ENCODE assay signal across 8 cellular contexts in the genomic region with DNA sequence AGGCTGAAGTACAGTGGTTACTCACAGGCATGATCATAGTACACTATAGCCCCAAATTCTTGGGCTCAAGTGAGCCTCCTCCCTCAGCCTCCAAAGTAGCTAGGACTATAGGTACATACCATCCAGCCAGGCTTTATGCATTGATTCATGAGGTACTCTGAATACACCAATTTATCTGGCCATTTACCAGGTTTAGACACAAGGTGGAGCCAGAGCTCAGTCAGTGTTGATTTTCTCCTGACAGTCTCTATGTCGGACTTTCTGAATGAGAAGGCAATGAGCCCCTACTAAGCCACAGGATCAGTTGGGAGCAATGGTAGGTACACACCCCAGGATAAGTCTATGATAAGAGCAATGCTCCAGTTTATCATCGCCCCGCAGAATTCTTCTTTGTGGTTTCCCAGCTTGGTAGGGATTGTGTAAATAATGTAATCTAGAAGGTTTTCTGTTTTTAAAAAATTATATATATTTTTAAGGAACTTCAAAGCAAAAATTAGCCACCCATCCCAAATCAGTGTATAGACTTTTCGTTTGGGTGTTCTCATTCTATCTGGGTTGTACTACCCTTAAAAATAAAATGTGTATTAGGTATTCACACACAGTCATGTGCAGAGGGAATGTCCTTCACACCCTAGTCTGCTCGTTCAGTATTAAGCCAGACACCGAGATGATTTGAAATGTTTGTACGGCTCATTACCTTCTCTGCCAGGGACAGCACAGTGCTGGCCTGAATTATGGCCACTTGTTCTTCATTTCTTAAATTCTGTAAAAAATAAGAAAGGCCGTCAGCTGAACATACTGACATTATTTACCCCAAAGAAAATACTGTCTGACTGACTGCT.
A peak's percentile ranks its signal among the peaks of the same experiment; 100 is the strongest.
DNase-seq lines count a peak whose midpoint lies in the region; ATAC-seq and TF ChIP-seq lines count a peak whose summit lies in the region.

No MANE protein-coding gene starts in this region.

- ATAC-seq in GM18519 (IDR thresholded peaks at IDR 0.05; ENCODE audit: low FRiP score, unreplicated experiment) = peak; percentile 93
- peak; percentile 67 for ATAC-seq in HG02970 (IDR thresholded peaks at IDR 0.05; ENCODE audit: low FRiP score, unreplicated experiment)

- no peak overlapping the region for H3K4me3 ChIP-seq in AG09309 (ENCODE audit: control insufficient read depth, low read depth, low read length)
- H3K4me3 ChIP-seq in spleen = no peak overlapping the region

- no peaks in the 10 kb centered on the region for H3K27me3 ChIP-seq in spleen (replicated peaks in 1 of 7)

- H3K36me3 Mint-ChIP-seq in brain = peaks cover 52% of the 10 kb centered on the region

- TF ChIP-seq POLR2A in spleen (IDR thresholded peaks at IDR 0.05) = no peak

- no peak overlapping the region for H3K4me3 Mint-ChIP-seq in brain

- no peaks in the 10 kb centered on the region for H3K27me3 Mint-ChIP-seq in brain

- H3K27ac ChIP-seq in spleen = no peak overlapping the region

- peak overlapping the region in 4 of 5 experiments; percentile 8 to 81 (median 32) for H3K27ac Mint-ChIP-seq in brain

- no peaks in the 10 kb centered on the region for H3K4me1 ChIP-seq in spleen

- WGBS in spleen, 5 donors = 59 to 70% (median 63%) methylated on average over 8 of the region's 8 CpGs

- no peaks in the 10 kb centered on the region for H3K36me3 ChIP-seq in spleen

- TF ChIP-seq CTCF in AG09309 (IDR thresholded peaks at IDR 0.05; ENCODE audit: control insufficient read depth, insufficient read depth, low read depth, low read length, missing control alignments) (peak; percentile 79), brain (conservative IDR thresholded peaks at IDR 0.05) (peak; percentile 93 to 95), spleen (IDR thresholded peaks at IDR 0.05 in 8 of 11, conservative IDR thresholded peaks at IDR 0.05 in 3 of 11) (peak; percentile 26 to 71 (median 58))

- H3K4me1 Mint-ChIP-seq in brain = peaks cover 19% of the 10 kb centered on the region

- DNase-seq in AG09309 (ENCODE audit: low read depth) (peak; percentile 16), NCI-H1694 treated with DMSO at 0.1 percent for 48 hours (lab: John Stamatoyannopoulos, UW) (peak; percentile 73), T-helper 2 cell (peak in 3 of 5 experiments; percentile 22 to 61 (median 26)), iPS DF 19.7 (ENCODE audit: low read depth, low spot score) (peak; percentile 56), spleen (no peak)

- no peaks in the 10 kb centered on the region for H3K9me3 Mint-ChIP-seq in brain

- no peaks in the 10 kb centered on the region for H3K9me3 ChIP-seq in spleen

- intact Hi-C loops in spleen (cut with DNase I; ENCODE audit: low total_unique reads) = loop anchor here (5.0 kb wide), 1 partner anchor 194 kb away; no protein-coding TSS in a partner anchor
